1 cellular context compared by ENCODE assay signal in genomic region chr14:24146622-24146977, GRCh38.
TF ChIP-seq lines count a peak whose summit lies in the region.

No MANE protein-coding gene starts in this region.

TF ChIP-seq in HepG2, 621 proteins besides CTCF, POLR2A, EP300 and RAD21 (continued from another document and continues in another):
- no peak for TF ChIP-seq AKNA (CRISPR knock-in tag; IDR thresholded peaks at IDR 0.05; ENCODE audit: borderline replicate concordance)
- no peak for TF ChIP-seq ZSCAN22 (CRISPR knock-in tag; IDR thresholded peaks at IDR 0.05)
- TF ChIP-seq MBNL3 (CRISPR knock-in tag; conservative IDR thresholded peaks at IDR 0.05): no peak
- no peak for TF ChIP-seq ZMYM3 (CRISPR knock-in tag; IDR thresholded peaks at IDR 0.05)
- no peak for TF ChIP-seq PHB2 (IDR thresholded peaks at IDR 0.05; ENCODE audit: partially characterized antibody)
- no peak for TF ChIP-seq STAT5B (CRISPR knock-in tag; IDR thresholded peaks at IDR 0.05)
- no peak for TF ChIP-seq KDM4B (CRISPR knock-in tag; IDR thresholded peaks at IDR 0.05)
- no peak; the same call in 1 of the 2 replicates for TF ChIP-seq ZNF451 (CRISPR knock-in tag; IDR thresholded peaks at IDR 0.05)
- TF ChIP-seq PRDM15 (CRISPR knock-in tag; IDR thresholded peaks at IDR 0.05): peak; percentile 97
- TF ChIP-seq ZNF614 (CRISPR knock-in tag; IDR thresholded peaks at IDR 0.05; ENCODE audit: borderline replicate concordance): peak; percentile 81; the same call in 1 of the 2 replicates
- TF ChIP-seq SRY (CRISPR knock-in tag; IDR thresholded peaks at IDR 0.05): no peak
- no peak for TF ChIP-seq ZNF510 (CRISPR knock-in tag; IDR thresholded peaks at IDR 0.05; ENCODE audit: low read depth)
- TF ChIP-seq ESRRA (CRISPR knock-in tag; IDR thresholded peaks at IDR 0.05; ENCODE audit: low read depth): peak; percentile 66
- TF ChIP-seq ZEB1 (IDR thresholded peaks at IDR 0.05; ENCODE audit: insufficient replicate concordance, low read depth): no peak
- TF ChIP-seq SIN3A (IDR thresholded peaks at IDR 0.05; ENCODE audit: borderline replicate concordance, low read depth, low read length): no peak; the same call in 1 of the 2 replicates
- TF ChIP-seq TOPORS (CRISPR knock-in tag; IDR thresholded peaks at IDR 0.05): no peak
- no peak for TF ChIP-seq MEIS1 (CRISPR knock-in tag; IDR thresholded peaks at IDR 0.05; ENCODE audit: borderline replicate concordance)
- TF ChIP-seq ZNF225 (CRISPR knock-in tag; IDR thresholded peaks at IDR 0.05): no peak
- peak; percentile 43; the same call in 1 of the 2 replicates for TF ChIP-seq ZNF547 (CRISPR knock-in tag; IDR thresholded peaks at IDR 0.05)
- no peak for TF ChIP-seq HDAC1 (CRISPR knock-in tag; IDR thresholded peaks at IDR 0.05)
- TF ChIP-seq RARG (CRISPR knock-in tag; IDR thresholded peaks at IDR 0.05; ENCODE audit: low read depth): no peak
- peak; percentile 90 for TF ChIP-seq PTBP1 (IDR thresholded peaks at IDR 0.05; ENCODE audit: low read depth, low read length, poor library complexity, severe bottlenecking)
- TF ChIP-seq REPIN1 (CRISPR knock-in tag; IDR thresholded peaks at IDR 0.05; ENCODE audit: borderline replicate concordance, low read depth): peak; percentile 35
- no peak for TF ChIP-seq ZNF296 (CRISPR knock-in tag; conservative IDR thresholded peaks at IDR 0.05)
- no peak for TF ChIP-seq FOXO4 (CRISPR knock-in tag; conservative IDR thresholded peaks at IDR 0.05)
- peak; percentile 82 for TF ChIP-seq IKZF4 (CRISPR knock-in tag; IDR thresholded peaks at IDR 0.05; ENCODE audit: borderline replicate concordance, low read depth, not compliant biosample characterization)
- no peak for TF ChIP-seq ZNF737 (CRISPR knock-in tag; IDR thresholded peaks at IDR 0.05; ENCODE audit: borderline replicate concordance)
- no peak for TF ChIP-seq DMAP1 (CRISPR knock-in tag; IDR thresholded peaks at IDR 0.05)
- TF ChIP-seq TBP (CRISPR knock-in tag; IDR thresholded peaks at IDR 0.05): no peak
- TF ChIP-seq GRHL1 (CRISPR knock-in tag; conservative IDR thresholded peaks at IDR 0.05): no peak
- TF ChIP-seq ZBTB20 (CRISPR knock-in tag; IDR thresholded peaks at IDR 0.05; ENCODE audit: borderline replicate concordance, low read depth): peak; percentile 65; the same call in 1 of the 2 replicates
- TF ChIP-seq RBAK (CRISPR knock-in tag; IDR thresholded peaks at IDR 0.05): no peak
- no peak for TF ChIP-seq ZBTB1 (CRISPR knock-in tag; IDR thresholded peaks at IDR 0.05; ENCODE audit: borderline replicate concordance)
- TF ChIP-seq SMAD3 (CRISPR knock-in tag; IDR thresholded peaks at IDR 0.05): no peak
- no peak for TF ChIP-seq NR2C2 (CRISPR knock-in tag; IDR thresholded peaks at IDR 0.05; ENCODE audit: borderline replicate concordance)
- no peak for TF ChIP-seq HDAC6 (IDR thresholded peaks at IDR 0.05; ENCODE audit: low read depth, low read length)
- no peak for TF ChIP-seq DMTF1 (CRISPR knock-in tag; IDR thresholded peaks at IDR 0.05)
- TF ChIP-seq ZNF776 (CRISPR knock-in tag; IDR thresholded peaks at IDR 0.05): peak; percentile 86; the same call in 1 of the 2 replicates
- TF ChIP-seq BRCA1 (CRISPR knock-in tag; IDR thresholded peaks at IDR 0.05): no peak
- TF ChIP-seq FOXJ3 (CRISPR knock-in tag; IDR thresholded peaks at IDR 0.05; ENCODE audit: borderline replicate concordance): no peak
- peak; percentile 81 for TF ChIP-seq ZIK1 (CRISPR knock-in tag; IDR thresholded peaks at IDR 0.05; ENCODE audit: borderline replicate concordance, low read depth)
- TF ChIP-seq HNRNPL (IDR thresholded peaks at IDR 0.05; ENCODE audit: low read depth, low read length): peak; percentile 80; the same call in 1 of the 2 replicates
- TF ChIP-seq HMG20B (CRISPR knock-in tag; conservative IDR thresholded peaks at IDR 0.05): no peak; the same call in 1 of the 2 replicates
- no peak for TF ChIP-seq CERS6 (CRISPR knock-in tag; IDR thresholded peaks at IDR 0.05)
- peak; percentile 54; the same call in 1 of the 2 replicates for TF ChIP-seq ZNF337 (CRISPR knock-in tag; IDR thresholded peaks at IDR 0.05; ENCODE audit: borderline replicate concordance, low read depth)
- no peak for TF ChIP-seq JARID2 (CRISPR knock-in tag; IDR thresholded peaks at IDR 0.05; ENCODE audit: insufficient replicate concordance)
- TF ChIP-seq ZNF792 (CRISPR knock-in tag; IDR thresholded peaks at IDR 0.05): peak; percentile 14; the same call in 1 of the 2 replicates
- TF ChIP-seq ZFP36L2 (CRISPR knock-in tag; IDR thresholded peaks at IDR 0.05): no peak
- no peak for TF ChIP-seq AGO1 (IDR thresholded peaks at IDR 0.05; ENCODE audit: low read depth, low read length, poor library complexity, severe bottlenecking)
- TF ChIP-seq GABPA (IDR thresholded peaks at IDR 0.05; ENCODE audit: low read depth, low read length): no peak
- TF ChIP-seq GABPA (CRISPR knock-in tag; IDR thresholded peaks at IDR 0.05; ENCODE audit: low read depth): no peak
- TF ChIP-seq SNRNP70 (IDR thresholded peaks at IDR 0.05; ENCODE audit: low read depth, low read length): no peak
- TF ChIP-seq ZC3H4 (CRISPR knock-in tag; IDR thresholded peaks at IDR 0.05; ENCODE audit: borderline replicate concordance): no peak
- no peak for TF ChIP-seq ZNF10 (CRISPR knock-in tag; IDR thresholded peaks at IDR 0.05; ENCODE audit: borderline replicate concordance, low read depth)
- no peak for TF ChIP-seq RNF2 (conservative IDR thresholded peaks at IDR 0.05; ENCODE audit: low read depth)
- no peak for TF ChIP-seq SALL1 (CRISPR knock-in tag; IDR thresholded peaks at IDR 0.05)
